11 cellular contexts compared by ENCODE assay signal in the genomic region with DNA sequence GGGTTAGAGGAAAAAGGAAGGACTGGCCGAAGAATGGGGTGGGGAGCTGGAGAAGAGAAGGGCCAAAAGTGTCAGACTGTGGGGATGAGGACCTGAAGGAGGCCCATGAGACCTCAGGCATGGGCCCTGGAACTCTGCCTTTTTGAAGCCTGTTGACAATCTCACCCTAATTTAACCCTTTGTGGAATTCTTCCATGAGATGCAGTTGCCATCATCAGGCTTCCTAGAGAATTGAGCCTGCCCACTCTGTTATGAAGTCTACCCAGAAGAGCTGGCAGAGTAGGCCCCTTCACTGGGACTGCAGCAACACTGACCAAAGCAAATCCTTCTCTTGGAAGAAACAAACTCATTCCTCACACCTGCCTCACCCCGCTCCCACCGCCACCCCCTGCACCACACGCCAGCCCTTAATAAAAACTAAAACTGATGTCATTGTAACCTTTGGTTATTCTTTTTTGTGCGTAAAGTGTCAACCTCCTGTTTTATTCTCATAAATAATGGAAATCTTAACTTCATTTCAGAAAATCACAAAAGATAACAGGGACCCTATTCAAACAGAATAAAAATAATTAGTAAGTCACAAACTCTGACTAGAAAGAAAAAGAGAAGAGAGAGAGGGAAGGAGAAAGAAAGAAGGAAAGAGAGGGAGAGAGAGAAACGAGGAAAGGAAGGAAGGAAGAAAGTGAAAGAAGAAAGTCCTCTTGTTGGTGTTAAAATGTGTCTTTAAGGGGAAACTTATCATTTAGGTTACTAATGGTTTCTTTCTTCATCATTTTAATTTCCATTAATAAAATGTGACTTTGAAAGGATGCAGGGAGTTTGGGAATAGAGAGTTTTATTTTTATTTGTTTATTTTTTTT.
DNase-seq lines count a peak whose midpoint lies in the region; ATAC-seq, FAIRE-seq and TF ChIP-seq lines count a peak whose summit lies in the region.
"Had no signal": no experiment of that assay in that cellular context is flagged by ENCODE, and none has a peak within 500 bp of the region (broad histone marks: within the 10 kb centered on the region; RNA-seq: fewer than 3 reads in every experiment).

No MANE protein-coding gene starts in this region.

- H2AFZ ChIP-seq in GM23338 = 0 out of 2 replicates have a peak overlapping the region, but pooled peaks have one; percentile 2

- H3K36me3 ChIP-seq in GM23338 (ENCODE audit: insufficient read depth) (no peaks in the 10 kb centered on the region), body of pancreas (replicated peaks in 1 of 2; ENCODE audit: insufficient read depth in 1 of 2, low read depth in 2 of 2) (no peaks in the 10 kb centered on the region), kidney (ENCODE audit: control insufficient read depth in 1 of 2, insufficient read depth in 2 of 2, low read length in 2 of 2) (no peaks in the 10 kb centered on the region)

- H3K79me2 ChIP-seq in GM23338 (replicated peaks; ENCODE audit: insufficient read depth) = no peaks in the 10 kb centered on the region

- H3K27me3 ChIP-seq in GM23338 (ENCODE audit: insufficient read depth) (no peaks in the 10 kb centered on the region), body of pancreas (no peaks in the 10 kb centered on the region)

- H3K9ac ChIP-seq in kidney (ENCODE audit: low read length in 2 of 2) = peak overlapping the region in 1 of 2 donors; percentile 46

- intact Hi-C loops in body of pancreas (cut with DNase I) (no loop called here), kidney (cut with DNase I) (no loop called here)

- no peak for FAIRE-seq in kidney (lab: Jason Lieb, UNC)
- FAIRE-seq: astrocyte, TTC549 had no signal

- no peak overlapping the region for H3K4me3 ChIP-seq in GM23338
- no peak overlapping the region for H3K4me3 ChIP-seq in body of pancreas
- H3K4me3 ChIP-seq in kidney (ENCODE audit: low read length in 2 of 2) = peak overlapping the region; percentile 23 to 36

- TF ChIP-seq CTCF in GM23338 (conservative IDR thresholded peaks at IDR 0.05; ENCODE audit: low read depth in 2 of 2) (no peak), body of pancreas (IDR thresholded peaks at IDR 0.05) (no peak), kidney (IDR thresholded peaks at IDR 0.05; ENCODE audit: borderline replicate concordance, extremely low read depth, insufficient read depth) (no peak), GM10266 (IDR thresholded peaks at IDR 0.05; ENCODE audit: control insufficient read depth, insufficient read depth, low read depth, missing control alignments) (no peak), type B pancreatic cell (conservative IDR thresholded peaks at IDR 0.05) (no peak)

- H3F3A ChIP-seq in GM23338 (replicated peaks; ENCODE audit: low read depth) = no peaks in the 10 kb centered on the region

- H3K4me3 Mint-ChIP-seq in GM23338 = no peak overlapping the region
- H3K4me3 Mint-ChIP-seq in stimulated activated effector memory CD8-positive, alpha-beta T cell treated with anti-CD3 and anti-CD28 coated beads, Interleukin-12 subunit alpha, Interleukin-12 subunit beta, amount 100 ng/mL, for 72 hours = peak overlapping the region; percentile 33
- H3K4me3 Mint-ChIP-seq in type B pancreatic cell = no peak overlapping the region

- TF ChIP-seq POLR2A in body of pancreas (IDR thresholded peaks at IDR 0.05) = no peak

- no peaks in the 10 kb centered on the region for H3K9me3 Mint-ChIP-seq in GM23338
- H3K9me3 Mint-ChIP-seq in stimulated activated effector memory CD8-positive, alpha-beta T cell treated with anti-CD3 and anti-CD28 coated beads, Interleukin-12 subunit alpha, Interleukin-12 subunit beta, amount 100 ng/mL, for 72 hours = no peaks in the 10 kb centered on the region
- H3K9me3 Mint-ChIP-seq in type B pancreatic cell = no peaks in the 10 kb centered on the region
- H3K9me3 Mint-ChIP-seq: naive thymus-derived CD8-positive, alpha-beta T cell had no signal

- H3K27ac Mint-ChIP-seq in GM23338 = no peak overlapping the region
- H3K27ac Mint-ChIP-seq in stimulated activated effector memory CD8-positive, alpha-beta T cell treated with anti-CD3 and anti-CD28 coated beads, Interleukin-12 subunit alpha, Interleukin-12 subunit beta, amount 100 ng/mL, for 72 hours = peak overlapping the region; percentile 72
- no peak overlapping the region for H3K27ac Mint-ChIP-seq in type B pancreatic cell

- H3K4me1 ChIP-seq in GM23338 (ENCODE audit: insufficient read depth) (peaks cover 42% of the 10 kb centered on the region), body of pancreas (peaks cover 45% of the 10 kb centered on the region), kidney (ENCODE audit: control insufficient read depth in 1 of 2, insufficient read depth in 1 of 2, low read depth in 1 of 2, low read length in 2 of 2) (peaks cover 8 to 30% of the 10 kb centered on the region in 2 donors)

- H3K9me3 ChIP-seq in body of pancreas (no peaks in the 10 kb centered on the region), kidney (ENCODE audit: control insufficient read depth in 1 of 2, low read length in 2 of 2) (no peaks in the 10 kb centered on the region)

- H3K4me2 ChIP-seq in GM23338 = no peak overlapping the region

- no peak for DNase-seq in GM23338 (ENCODE audit: low spot score)
- DNase-seq in body of pancreas = no peak
- no peak for DNase-seq in kidney
- DNase-seq in stimulated activated effector memory CD8-positive, alpha-beta T cell treated with anti-CD3 and anti-CD28 coated beads, Interleukin-12 subunit alpha, Interleukin-12 subunit beta, amount 100 ng/mL, for 72 hours (ENCODE audit: low spot score in 2 of 2) = no peak
- no peak for DNase-seq in GM03348 (ENCODE audit: low spot score)
- DNase-seq in NCI-H748 (lab: John Stamatoyannopoulos, UW; ENCODE audit: unreplicated experiment) = no peak
- DNase-seq in GM10266 (ENCODE audit: extremely low spot score) = no peak
- no peak for DNase-seq in type B pancreatic cell (ENCODE audit: extremely low spot score, unreplicated experiment)
- DNase-seq: naive thymus-derived CD8-positive, alpha-beta T cell had no signal

- WGBS in body of pancreas, 2 donors = 75 to 88% methylated on average over 6 of the region's 6 CpGs

- H4K20me1 ChIP-seq in GM23338 (replicated peaks; ENCODE audit: insufficient read depth) = no peaks in the 10 kb centered on the region

- no peaks in the 10 kb centered on the region for H3K9me2 ChIP-seq in GM23338 (ENCODE audit: insufficient read depth)

- ATAC-seq in GM23338 (no peak), body of pancreas (no peak)
- no peak for ATAC-seq in stimulated activated effector memory CD8-positive, alpha-beta T cell treated with anti-CD3 and anti-CD28 coated beads, Interleukin-12 subunit alpha, Interleukin-12 subunit beta, amount 100 ng/mL, for 72 hours
- ATAC-seq: naive thymus-derived CD8-positive, alpha-beta T cell had no signal

- peaks cover 5% of the 10 kb centered on the region for H3K27me3 Mint-ChIP-seq in GM23338 (ENCODE audit: insufficient read depth, low read depth, poor library complexity)
- H3K27me3 Mint-ChIP-seq in type B pancreatic cell = peaks cover 15% of the 10 kb centered on the region

- H3K36me3 Mint-ChIP-seq in GM23338 (ENCODE audit: low read depth) (no peaks in the 10 kb centered on the region; the same call in 2 of the 3 replicates), type B pancreatic cell (no peaks in the 10 kb centered on the region)
- no peaks in the 10 kb centered on the region for H3K36me3 Mint-ChIP-seq in stimulated activated effector memory CD8-positive, alpha-beta T cell treated with anti-CD3 and anti-CD28 coated beads, Interleukin-12 subunit alpha, Interleukin-12 subunit beta, amount 100 ng/mL, for 72 hours

- H3K4me1 Mint-ChIP-seq in GM23338 (peaks cover 49% of the 10 kb centered on the region), type B pancreatic cell (ENCODE audit: unreplicated experiment) (peaks cover 16% of the 10 kb centered on the region)
- H3K4me1 Mint-ChIP-seq in stimulated activated effector memory CD8-positive, alpha-beta T cell treated with anti-CD3 and anti-CD28 coated beads, Interleukin-12 subunit alpha, Interleukin-12 subunit beta, amount 100 ng/mL, for 72 hours = peaks cover 38% of the 10 kb centered on the region

- H3K27ac ChIP-seq in GM23338 (ENCODE audit: low read depth) = no peak overlapping the region
- peak overlapping the region; percentile 3 to 94 (median 35) for H3K27ac ChIP-seq in body of pancreas
- peak overlapping the region; percentile 72 for H3K27ac ChIP-seq in kidney (ENCODE audit: low read depth in 2 of 2, low read length in 2 of 2)

TF ChIP-seq in GM23338, 12 proteins besides CTCF, POLR2A, EP300 and RAD21 (continues in another document):
- TF ChIP-seq ZNF114 (CRISPR knock-in tag; IDR thresholded peaks at IDR 0.05) = no peak
- TF ChIP-seq POLR2AphosphoS5 (IDR thresholded peaks at IDR 0.05; ENCODE audit: low read depth) = no peak
- TF ChIP-seq, protein P1, sequence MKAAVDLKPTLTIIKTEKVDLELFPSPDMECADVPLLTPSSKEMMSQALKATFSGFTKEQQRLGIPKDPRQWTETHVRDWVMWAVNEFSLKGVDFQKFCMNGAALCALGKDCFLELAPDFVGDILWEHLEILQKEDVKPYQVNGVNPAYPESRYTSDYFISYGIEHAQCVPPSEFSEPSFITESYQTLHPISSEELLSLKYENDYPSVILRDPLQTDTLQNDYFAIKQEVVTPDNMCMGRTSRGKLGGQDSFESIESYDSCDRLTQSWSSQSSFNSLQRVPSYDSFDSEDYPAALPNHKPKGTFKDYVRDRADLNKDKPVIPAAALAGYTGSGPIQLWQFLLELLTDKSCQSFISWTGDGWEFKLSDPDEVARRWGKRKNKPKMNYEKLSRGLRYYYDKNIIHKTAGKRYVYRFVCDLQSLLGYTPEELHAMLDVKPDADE (IDR thresholded peaks at IDR 0.05) = no peak

Comparison
In these comparisons a context has a peak if more than half of its experiments do, and no peak if none do; other contexts are left out.
1. H3K4me3 ChIP-seq: peak in kidney (2 of 2); none in GM23338 (single experiment) and body of pancreas (0 of 2).